ENCODE assay signal across 8 cellular contexts in genomic region chr11:57480409-57481137, GRCh38. TPM values are rescaled to one million over a fixed set of nuclear protein-coding genes. Genes with fewer than 3 reads are reported as not detected.
DNase-seq lines count a peak whose midpoint lies in the region; ATAC-seq and TF ChIP-seq lines count a peak whose summit lies in the region.

No MANE protein-coding gene starts in this region.

- H3K4me3 Mint-ChIP-seq in activated B cell treated with CpG ODN at 0.5 μM for 24 hours (no peak overlapping the region), memory B cell (no peak overlapping the region)

- H3K4me1 ChIP-seq in HEK293 (ENCODE audit: control insufficient read depth, insufficient read depth, low read length), result no peaks in the 10 kb centered on the region; the same call in 1 of the 2 replicates

- peaks cover 3% of the 10 kb centered on the region for H3K36me3 Mint-ChIP-seq in activated B cell treated with CpG ODN at 0.5 μM for 24 hours (ENCODE audit: low read depth)
- no peaks in the 10 kb centered on the region for H3K36me3 Mint-ChIP-seq in memory B cell

- TF ChIP-seq CTCF in HEK293 (tag by site-specific recombination; IDR thresholded peaks at IDR 0.05), result no peak
- no peak for TF ChIP-seq CTCF in activated B cell treated with CpG ODN at 0.5 μM for 24 hours (IDR thresholded peaks at IDR 0.05)

- H3K4me1 Mint-ChIP-seq in activated B cell treated with CpG ODN at 0.5 μM for 24 hours (peaks cover 59% of the 10 kb centered on the region), memory B cell (peaks cover 43% of the 10 kb centered on the region)

- no peaks in the 10 kb centered on the region for H3K9me3 ChIP-seq in HEK293 (ENCODE audit: control insufficient read depth, insufficient read depth, low read depth, low read length)

- DNase-seq in DMS153 treated with DMSO at 0.1 percent for 48 hours (lab: John Stamatoyannopoulos, UW; ENCODE audit: unreplicated experiment), result peak; percentile 60
- peak; percentile 33 for DNase-seq in NCI-H2196 treated with DMSO at 0.1 percent for 48 hours (lab: John Stamatoyannopoulos, UW; ENCODE audit: unreplicated experiment)
- peak; percentile 47 for DNase-seq in activated B cell treated with CpG ODN at 0.5 μM for 24 hours
- peak; percentile 37 for DNase-seq in cerebellum (ENCODE audit: low spot score)
- DNase-seq in memory B cell (ENCODE audit: low spot score in 2 of 2), result peak in 1 of 2 donors; percentile 30
- DNase-seq in stimulated activated naive CD4-positive, alpha-beta T cell (lab: John Stamatoyannopoulos, UW), result peak in 4 of 6 experiments; percentile 32 to 54 (median 40)

- H3K27ac ChIP-seq in HEK293 (ENCODE audit: extremely low read depth, low read depth, low read length), result no peak overlapping the region

- H3K4me3 ChIP-seq in HEK293 (ENCODE audit: low read depth, low read length), result no peak overlapping the region

- peaks cover 7% of the 10 kb centered on the region for H3K27me3 Mint-ChIP-seq in activated B cell treated with CpG ODN at 0.5 μM for 24 hours
- H3K27me3 Mint-ChIP-seq in memory B cell, result peaks cover 10% of the 10 kb centered on the region

- CTCF ChIA-PET in HEK293 (lab: Yijun Ruan, JAX), result interaction anchor here (0.5 to 8.9 kb wide), 15 partner anchors 9 to 316 kb away, joined by 3 to 140 read pairs (median 3); partner anchors contain the start of genes RTN4RL2 and SLC43A1
- CTCF ChIA-PET in activated B cell treated with CpG ODN at 0.5 μM for 24 hours (lab: Charles Lee), result interaction anchor here (0.7 to 9.9 kb wide), 5 partner anchors 13 to 164 kb away, joined by 3 to 191 read pairs (median 4); partner anchors contain the start of gene RTN4RL2

- intact Hi-C loops in activated B cell treated with CpG ODN at 0.5 μM for 24 hours (cut with micrococcal nuclease), result loop anchor here (1.0 to 5.0 kb wide), 3 partner anchors 35 to 317 kb away; partner anchors contain the start of gene SLC43A1

- H3K36me3 ChIP-seq in HEK293 (ENCODE audit: control insufficient read depth in 2 of 2, insufficient read depth in 1 of 2, low read length in 2 of 2), result peaks cover 0 to 14% of the 10 kb centered on the region in 2 experiments; a peak in 1 of 3 replicates

- no peaks in the 10 kb centered on the region for H3K9me3 Mint-ChIP-seq in activated B cell treated with CpG ODN at 0.5 μM for 24 hours
- no peaks in the 10 kb centered on the region for H3K9me3 Mint-ChIP-seq in memory B cell

- POLR2A ChIA-PET in HEK293 (lab: Yijun Ruan, JAX), result no interaction called here
- POLR2A ChIA-PET in activated B cell treated with CpG ODN at 0.5 μM for 24 hours (lab: Charles Lee), result interaction anchor here (1.2 kb wide), 1 partner anchor 22 kb away, joined by 4 read pairs; no protein-coding TSS in a partner anchor

- peak; percentile 29 for ATAC-seq in activated B cell treated with CpG ODN at 0.5 μM for 24 hours (ENCODE audit: low read depth)
- peak; percentile 22 for ATAC-seq in memory B cell (ENCODE audit: low read depth)
- ATAC-seq in GM21423 (IDR thresholded peaks at IDR 0.05; ENCODE audit: unreplicated experiment), result no peak

- H3K27ac Mint-ChIP-seq in activated B cell treated with CpG ODN at 0.5 μM for 24 hours, result no peak overlapping the region
- no peak overlapping the region for H3K27ac Mint-ChIP-seq in memory B cell

TF ChIP-seq in HEK293, 187 proteins besides CTCF, POLR2A, EP300 and RAD21:
- TF ChIP-seq ZNF214 (tag by site-specific recombination; IDR thresholded peaks at IDR 0.05; ENCODE audit: borderline replicate concordance), result no peak
- peak; percentile 84 for TF ChIP-seq ZNF768 (tag by site-specific recombination; IDR thresholded peaks at IDR 0.05)
- no peak for TF ChIP-seq ZNF558 (tag by site-specific recombination; IDR thresholded peaks at IDR 0.05)
- TF ChIP-seq GLIS1 (tag by site-specific recombination; IDR thresholded peaks at IDR 0.05), result 0 out of 2 replicates have a peak, but pooled peaks have one; percentile 8
- TF ChIP-seq ZBTB21 (tag by site-specific recombination; IDR thresholded peaks at IDR 0.05), result no peak
- TF ChIP-seq ZBTB1 (tag by site-specific recombination; IDR thresholded peaks at IDR 0.05), result no peak
- TF ChIP-seq TRIM28 (IDR thresholded peaks at IDR 0.05; ENCODE audit: borderline replicate concordance, low read length), result 0 out of 2 replicates have a peak, but pooled peaks have one; percentile 21
- TF ChIP-seq ZNF580 (tag by site-specific recombination; IDR thresholded peaks at IDR 0.05), result no peak
- no peak for TF ChIP-seq KLF9 (tag by site-specific recombination; IDR thresholded peaks at IDR 0.05; ENCODE audit: low read depth)
- TF ChIP-seq ZBTB17 (tag by site-specific recombination; IDR thresholded peaks at IDR 0.05), result peak; percentile 27; the same call in 1 of the 2 replicates
- no peak for TF ChIP-seq PATZ1 (tag by site-specific recombination; IDR thresholded peaks at IDR 0.05)
- peak; percentile 85 for TF ChIP-seq ZNF529 (tag by site-specific recombination; IDR thresholded peaks at IDR 0.05; ENCODE audit: insufficient replicate concordance)
- TF ChIP-seq ZNF776 (tag by site-specific recombination; IDR thresholded peaks at IDR 0.05; ENCODE audit: borderline replicate concordance), result no peak
- peak; percentile 70 for TF ChIP-seq FEZF1 (tag by site-specific recombination; IDR thresholded peaks at IDR 0.05)
- TF ChIP-seq SP3 (tag by site-specific recombination; IDR thresholded peaks at IDR 0.05), result no peak
- TF ChIP-seq ZNF837 (tag by site-specific recombination; IDR thresholded peaks at IDR 0.05), result no peak

RNA-seq across cellular contexts. Expression of gene RTN4RL2, which starts 20.2 kb away (rescaled TPM):
- 0.13 and 0.24 TPM in 2 replicates for total RNA-seq in activated B cell treated with CpG ODN at 0.5 μM for 24 hours
- total RNA-seq in cerebellum, result 1.2 TPM

RNA-seq across cellular contexts. Expression of gene SLC43A1, which starts 34.9 kb away (rescaled TPM):
- total RNA-seq in activated B cell treated with CpG ODN at 0.5 μM for 24 hours (11.1 and 12.8 TPM in 2 replicates), cerebellum (3.3 TPM)

RNA-seq across cellular contexts. Expression of gene TIMM10, which starts 50.0 kb away (rescaled TPM):
- total RNA-seq in activated B cell treated with CpG ODN at 0.5 μM for 24 hours (100 and 108 TPM in 2 replicates), cerebellum (20.4 TPM)

RNA-seq across cellular contexts. Expression of gene SLC43A3, which starts 53.7 kb away (rescaled TPM):
- total RNA-seq in activated B cell treated with CpG ODN at 0.5 μM for 24 hours, result 213 and 237 TPM in 2 replicates
- 11.1 TPM for total RNA-seq in cerebellum

RNA-seq across cellular contexts. Expression of gene SMTNL1, which starts 56.8 kb away (rescaled TPM):
- total RNA-seq in activated B cell treated with CpG ODN at 0.5 μM for 24 hours (not detected in 2 replicates), cerebellum (not detected)
